8 cellular contexts compared by ENCODE assay signal in genomic region chr1:53238197-53239155, GRCh38. TPM values are rescaled to one million over a fixed set of nuclear protein-coding genes. Genes with fewer than 3 reads are reported as not detected.
A peak's percentile ranks its signal among the peaks of the same experiment; 100 is the strongest.
DNase-seq lines count a peak whose midpoint lies in the region; ATAC-seq and TF ChIP-seq lines count a peak whose summit lies in the region.

Gene MAGOH, minus strand, starts transcription at chr1:53238518. Its CDS starts 70 bp downstream, at chr1:53238448.

- peaks cover 3% of the 10 kb centered on the region; the same call in 1 of the 2 replicates for H3K9me3 ChIP-seq in AG04450 (ENCODE audit: control insufficient read depth, insufficient read depth, low read length)

- ATAC-seq in GM18909 (IDR thresholded peaks at IDR 0.05; ENCODE audit: poor library complexity, unreplicated experiment) = peak; percentile 97
- ATAC-seq in HG03175 (IDR thresholded peaks at IDR 0.05; ENCODE audit: unreplicated experiment) = peak; percentile 99
- peak; percentile 98 for ATAC-seq in WTC11

- peak; percentile 88 for DNase-seq in AG04450 (ENCODE audit: low read depth, low spot score)
- peak; percentile 94 for DNase-seq in NCI-H226
- DNase-seq in WTC11 (ENCODE audit: low spot score) = peak; percentile 96
- peak; percentile 96 to 97 for DNase-seq in cardiac fibroblast (ENCODE audit: low read depth in 2 of 2)
- DNase-seq in iPS-NIHi7 (ENCODE audit: extremely low spot score) = peak; percentile 100
- DNase-seq in smooth muscle cell of the brain vasculature (ENCODE audit: low read depth, low spot score) = peak; percentile 80

- peaks cover 7% of the 10 kb centered on the region for H3K27me3 Mint-ChIP-seq in WTC11 (ENCODE audit: low read depth)

- H3K27ac Mint-ChIP-seq in WTC11 = peak within 1 kb of the TSS; percentile 96

- H3K27ac ChIP-seq in AG04450 (ENCODE audit: low read depth, low read length) = peak within 1 kb of the TSS; percentile 82

- peak within 1 kb of the TSS; percentile 96 for H3K4me3 Mint-ChIP-seq in WTC11

- no peaks in the 10 kb centered on the region for H3K9me3 Mint-ChIP-seq in WTC11

- H3K4me3 ChIP-seq in AG04450 (ENCODE audit: low read depth, low read length) (peak within 1 kb of the TSS; percentile 100), cardiac fibroblast (replicated peaks in 1 of 2; ENCODE audit: low read depth in 2 of 2, low read length in 2 of 2) (peak within 1 kb of the TSS; percentile 99)

- POLR2A ChIA-PET in AG04450 (lab: Yijun Ruan, JAX) = interaction anchor here (0.6 to 1.0 kb wide), 4 partner anchors 15 to 419 kb away, joined by 3 to 6 read pairs (median 4); partner anchors contain the start of gene ZYG11A
- POLR2A ChIA-PET in WTC11 (lab: Charles Lee) = interaction anchor here (0.6 kb wide), 1 partner anchor 28 kb away, joined by 3 read pairs; no protein-coding TSS in a partner anchor

- TF ChIP-seq CTCF in AG04450 (IDR thresholded peaks at IDR 0.05; ENCODE audit: low read depth, low read length) (no peak), WTC11 (IDR thresholded peaks at IDR 0.05) (no peak), cardiac fibroblast (IDR thresholded peaks at IDR 0.05; ENCODE audit: low read depth, low read length) (no peak)

- peaks cover 12% of the 10 kb centered on the region for H3K4me1 Mint-ChIP-seq in WTC11

- H3K36me3 Mint-ChIP-seq in WTC11 = peaks cover 19% of the 10 kb centered on the region

- no peaks in the 10 kb centered on the region for H3K27me3 ChIP-seq in AG04450 (ENCODE audit: control insufficient read depth, insufficient read depth, low read length)

- CTCF ChIA-PET in AG04450 (lab: Charles Lee) = interaction anchor here (0.6 kb wide), 1 partner anchor 38 kb away, joined by 5 read pairs; no protein-coding TSS in a partner anchor
- CTCF ChIA-PET in WTC11 (lab: Charles Lee) = interaction anchor here (0.6 to 1.0 kb wide), 2 partner anchors 16 to 40 kb away, joined by 3 read pairs; no protein-coding TSS in a partner anchor

TF ChIP-seq in WTC11, 78 proteins besides CTCF, POLR2A, EP300 and RAD21 (continues in another document):
- TF ChIP-seq NFYB (CRISPR knock-in tag; conservative IDR thresholded peaks at IDR 0.05; ENCODE audit: low read depth) = no peak
- no peak for TF ChIP-seq ZMAT4 (CRISPR knock-in tag; IDR thresholded peaks at IDR 0.05)
- no peak for TF ChIP-seq ATF6 (CRISPR knock-in tag; IDR thresholded peaks at IDR 0.05)
- TF ChIP-seq ZBTB21 (CRISPR knock-in tag; IDR thresholded peaks at IDR 0.05; ENCODE audit: borderline replicate concordance) = peak; percentile 4; the same call in 1 of the 2 replicates
- TF ChIP-seq ETV6 (CRISPR knock-in tag; IDR thresholded peaks at IDR 0.05) = peak; percentile 79; the same call in 1 of the 2 replicates
- no peak for TF ChIP-seq STAT6 (CRISPR knock-in tag; conservative IDR thresholded peaks at IDR 0.05; ENCODE audit: low read depth)
- no peak for TF ChIP-seq ZNF396 (CRISPR knock-in tag; IDR thresholded peaks at IDR 0.05; ENCODE audit: borderline replicate concordance)
- TF ChIP-seq NR2C2 (CRISPR knock-in tag; IDR thresholded peaks at IDR 0.05) = 0 out of 2 replicates have a peak, but pooled peaks have one; percentile 32
- TF ChIP-seq, protein P1, sequence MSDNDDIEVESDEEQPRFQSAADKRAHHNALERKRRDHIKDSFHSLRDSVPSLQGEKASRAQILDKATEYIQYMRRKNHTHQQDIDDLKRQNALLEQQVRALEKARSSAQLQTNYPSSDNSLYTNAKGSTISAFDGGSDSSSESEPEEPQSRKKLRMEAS (CRISPR knock-in tag; IDR thresholded peaks at IDR 0.05) = peak; percentile 35; the same call in 1 of the 2 replicates
- TF ChIP-seq, protein P2, sequence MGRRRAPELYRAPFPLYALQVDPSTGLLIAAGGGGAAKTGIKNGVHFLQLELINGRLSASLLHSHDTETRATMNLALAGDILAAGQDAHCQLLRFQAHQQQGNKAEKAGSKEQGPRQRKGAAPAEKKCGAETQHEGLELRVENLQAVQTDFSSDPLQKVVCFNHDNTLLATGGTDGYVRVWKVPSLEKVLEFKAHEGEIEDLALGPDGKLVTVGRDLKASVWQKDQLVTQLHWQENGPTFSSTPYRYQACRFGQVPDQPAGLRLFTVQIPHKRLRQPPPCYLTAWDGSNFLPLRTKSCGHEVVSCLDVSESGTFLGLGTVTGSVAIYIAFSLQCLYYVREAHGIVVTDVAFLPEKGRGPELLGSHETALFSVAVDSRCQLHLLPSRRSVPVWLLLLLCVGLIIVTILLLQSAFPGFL (CRISPR knock-in tag; IDR thresholded peaks at IDR 0.05; ENCODE audit: borderline replicate concordance) = no peak
- TF ChIP-seq MLX (CRISPR knock-in tag; IDR thresholded peaks at IDR 0.05) = no peak
- peak; percentile 94 for TF ChIP-seq GABPB1 (CRISPR knock-in tag; IDR thresholded peaks at IDR 0.05)
- TF ChIP-seq ESRRA (CRISPR knock-in tag; IDR thresholded peaks at IDR 0.05; ENCODE audit: borderline replicate concordance) = 0 out of 2 replicates have a peak, but pooled peaks have one; percentile 28
- TF ChIP-seq FOXP4 (CRISPR knock-in tag; IDR thresholded peaks at IDR 0.05) = peak; percentile 81

RNA-seq across cellular contexts. Expression of gene MAGOH, which starts in this region (rescaled TPM):
- polyA plus RNA-seq in AG04450 (2011; rRNA removed) = 20.3 and 37.6 TPM in 2 replicates
- polyA minus RNA-seq in AG04450 (2011; rRNA and poly(A)+ RNA removed) = 45.7 and 46.2 TPM in 2 replicates
- total RNA-seq in WTC11 (2021) = 57.8 to 58.4 TPM (median 57.9 TPM) in 3 replicates

Comparison
In these comparisons a context has a peak if more than half of its experiments do, and no peak if none do; other contexts are left out.
1. Peak in every context shown above with its lines: DNase-seq, ATAC-seq, H3K4me3 ChIP-seq and H3K27ac ChIP-seq.